18 cellular contexts compared by ENCODE assay signal in the genomic region with DNA sequence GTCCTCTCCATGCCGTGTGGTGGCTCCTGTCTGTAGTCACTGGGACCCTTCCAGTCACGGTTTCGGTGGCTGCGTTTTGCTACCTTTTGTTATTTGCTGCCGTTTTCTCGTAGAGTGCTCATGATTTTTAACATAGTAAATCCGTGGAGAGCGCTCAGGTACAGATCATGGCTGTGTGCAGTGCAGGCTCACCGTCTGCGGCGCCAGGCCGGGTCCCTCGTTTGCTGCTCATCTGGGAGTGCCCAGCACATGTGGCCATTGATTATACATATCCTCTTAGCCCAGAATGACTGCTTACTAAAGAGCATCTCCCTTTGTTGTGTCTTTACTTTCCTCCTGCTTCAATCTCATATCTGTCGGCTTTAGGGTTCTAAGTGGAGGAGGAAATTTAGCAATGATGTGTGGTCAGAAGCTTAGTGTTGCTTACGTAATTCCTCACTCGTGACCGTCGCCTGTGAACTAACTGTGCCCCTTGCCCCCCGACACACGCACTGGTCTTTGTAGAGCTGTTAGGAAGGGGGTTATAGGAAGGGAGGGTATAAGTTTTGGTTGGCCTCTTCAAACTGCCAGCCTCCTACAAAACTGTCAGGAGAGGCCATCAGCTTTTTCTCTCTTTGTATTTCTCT. TPM values are rescaled to one million over a fixed set of nuclear protein-coding genes. Genes with fewer than 3 reads are reported as not detected.
DNase-seq lines count a peak whose midpoint lies in the region; ATAC-seq, FAIRE-seq and TF ChIP-seq lines count a peak whose summit lies in the region.
"Had no signal": no experiment of that assay in that cellular context is flagged by ENCODE, and none has a peak within 500 bp of the region (broad histone marks: within the 10 kb centered on the region; RNA-seq: fewer than 3 reads in every experiment).

No MANE protein-coding gene starts in this region.

- peak in 1 of 4 donors; percentile 70 for TF ChIP-seq EP300 in upper lobe of left lung (IDR thresholded peaks at IDR 0.05)
- no peak for TF ChIP-seq EP300 in sigmoid colon (IDR thresholded peaks at IDR 0.05)

- H3K27ac ChIP-seq in mesenchymal stem cell (ENCODE audit: low read length, poor library complexity, severe bottlenecking) (peak overlapping the region; percentile 76), upper lobe of left lung (peak overlapping the region; percentile 54 to 78 (median 62)), sigmoid colon (no peak overlapping the region)
- H3K27ac ChIP-seq: SK-N-MC had no signal

- H3K23ac ChIP-seq in mesenchymal stem cell (ENCODE audit: low read length in 2 of 2): no peak overlapping the region

- H2BK15ac ChIP-seq in mesenchymal stem cell (ENCODE audit: low read depth, poor library complexity, severe bottlenecking): no peak overlapping the region

- no peak overlapping the region for H2BK120ac ChIP-seq in mesenchymal stem cell (ENCODE audit: low read depth, low read length)

- no peak for FAIRE-seq in bronchial epithelial cell (lab: Jason Lieb, UNC)
- FAIRE-seq: urothelium cell line had no signal

- peaks cover 33% of the 10 kb centered on the region for H3K79me1 ChIP-seq in mesenchymal stem cell (replicated peaks; ENCODE audit: low read length, poor library complexity, severe bottlenecking)

- peaks cover 22% of the 10 kb centered on the region for H3K4me1 ChIP-seq in mesenchymal stem cell (ENCODE audit: control insufficient read depth, insufficient read depth, low read depth, low read length)
- peaks cover 0 to 7% (median 5%) of the 10 kb centered on the region in 4 donors for H3K4me1 ChIP-seq in upper lobe of left lung
- H3K4me1 ChIP-seq in sigmoid colon: no peaks in the 10 kb centered on the region

- DNase-seq in Right ventricle myocardium superior (peak; percentile 31), cardiac septum (ENCODE audit: low spot score) (no peak), bronchial epithelial cell (ENCODE audit: low read depth) (peak; percentile 4), mesenchymal stem cell (peak; percentile 87), upper lobe of left lung (peak; percentile 66), sigmoid colon (no peak), DMS 273 treated with DMSO at 0.1 percent for 48 hours (lab: John Stamatoyannopoulos, UW) (no peak)
- DNase-seq: activated CD4-positive, CD25-positive, alpha-beta regulatory T cell; GOT3; heart right ventricle; NCI-H1417 treated with DMSO at 0.1 percent for 48 hours; NCI-H748 treated with DMSO at 0.1 percent for 48 hours; stimulated activated CD4-positive, alpha-beta T cell treated with anti-CD3 and anti-CD28 coated beads, Interleukin-12 subunit alpha, Interleukin-12 subunit beta, amount 100 ng/mL, for 4 hours had no signal

- intact Hi-C loops in Right ventricle myocardium superior (cut with DNase I) (no loop called here), cardiac septum (cut with DNase I) (no loop called here), sigmoid colon (cut with DNase I) (no loop called here)

- H2AK5ac ChIP-seq in mesenchymal stem cell (ENCODE audit: low read length, severe bottlenecking): peak overlapping the region; percentile 79

- H3K14ac ChIP-seq in mesenchymal stem cell (ENCODE audit: low read length in 2 of 2): peak overlapping the region in 1 of 2 experiments; percentile 64

- peaks cover 11% of the 10 kb centered on the region for H3K36me3 ChIP-seq in bronchial epithelial cell (ENCODE audit: control insufficient read depth, insufficient read depth, low read length)
- H3K36me3 ChIP-seq in mesenchymal stem cell (ENCODE audit: control insufficient read depth in 1 of 2, insufficient read depth in 2 of 2, low read depth in 1 of 2, low read length in 2 of 2): peaks cover 38 to 47% of the 10 kb centered on the region in 2 experiments
- H3K36me3 ChIP-seq in upper lobe of left lung: peaks cover 0 to 17% (median 9%) of the 10 kb centered on the region in 4 donors
- peaks cover 0 to 3% (median under 1%) of the 10 kb centered on the region in 4 donors for H3K36me3 ChIP-seq in sigmoid colon

- H3K27me3 ChIP-seq in bronchial epithelial cell (ENCODE audit: control insufficient read depth, insufficient read depth, low read length): no peaks in the 10 kb centered on the region
- no peaks in the 10 kb centered on the region for H3K27me3 ChIP-seq in mesenchymal stem cell (ENCODE audit: control insufficient read depth in 1 of 2, insufficient read depth in 1 of 2, low read length in 2 of 2)
- no peaks in the 10 kb centered on the region for H3K27me3 ChIP-seq in upper lobe of left lung
- H3K27me3 ChIP-seq in sigmoid colon: no peaks in the 10 kb centered on the region
- H3K27me3 ChIP-seq: heart right ventricle had no signal

- no peak for ATAC-seq in Right ventricle myocardium superior (ENCODE audit: poor library complexity)
- peak in 1 of 2 donors; percentile 47 for ATAC-seq in upper lobe of left lung (ENCODE audit: low FRiP score in 2 of 2)
- no peak for ATAC-seq in GM21526 (IDR thresholded peaks at IDR 0.05; ENCODE audit: low FRiP score, unreplicated experiment)

- H3K9me3 ChIP-seq in mesenchymal stem cell (ENCODE audit: control insufficient read depth, low read length) (no peaks in the 10 kb centered on the region), upper lobe of left lung (no peaks in the 10 kb centered on the region), sigmoid colon (no peaks in the 10 kb centered on the region)
- H3K9me3 ChIP-seq: heart right ventricle had no signal

- H3K18ac ChIP-seq in mesenchymal stem cell (ENCODE audit: low read depth in 1 of 2, low read length in 2 of 2): no peak overlapping the region

- peak overlapping the region; percentile 12 for H3K4me2 ChIP-seq in mesenchymal stem cell (ENCODE audit: low read length, poor library complexity, severe bottlenecking)

- H4K91ac ChIP-seq in mesenchymal stem cell (ENCODE audit: low read length): no peak overlapping the region

- H2AFZ ChIP-seq in mesenchymal stem cell (ENCODE audit: low read depth, low read length): no peak overlapping the region

- H4K8ac ChIP-seq in mesenchymal stem cell (ENCODE audit: low read length): no peak overlapping the region

- H3K4me3 ChIP-seq in bronchial epithelial cell (ENCODE audit: low read depth, low read length) (no peak overlapping the region), mesenchymal stem cell (ENCODE audit: insufficient read depth in 1 of 2, low read depth in 1 of 2, low read length in 2 of 2) (no peak overlapping the region), upper lobe of left lung (no peak overlapping the region), sigmoid colon (no peak overlapping the region)
- H3K4me3 ChIP-seq: SK-N-MC had no signal

- no peak overlapping the region for H3K9ac ChIP-seq in mesenchymal stem cell (ENCODE audit: low read length)

- no peak overlapping the region for H2BK12ac ChIP-seq in mesenchymal stem cell (ENCODE audit: low read length in 2 of 2)

- H2BK5ac ChIP-seq in mesenchymal stem cell (ENCODE audit: low read depth, low read length, poor library complexity, severe bottlenecking): no peak overlapping the region

- H3K4ac ChIP-seq in mesenchymal stem cell (ENCODE audit: low read depth in 1 of 2, low read length in 2 of 2): peak overlapping the region in 1 of 2 experiments; percentile 8

- TF ChIP-seq CTCF in bronchial epithelial cell (IDR thresholded peaks at IDR 0.05; ENCODE audit: insufficient read depth, low read length, severe bottlenecking) (no peak), upper lobe of left lung (IDR thresholded peaks at IDR 0.05) (no peak), sigmoid colon (IDR thresholded peaks at IDR 0.05) (no peak)

- WGBS in mesenchymal stem cell: 84% methylated on average over 18 of the region's 20 CpGs
- WGBS in upper lobe of left lung, 2 donors: 81 to 82% methylated on average over 20 of the region's 20 CpGs
- WGBS in sigmoid colon, 2 donors: 88 to 92% methylated on average over 20 of the region's 20 CpGs

- TF ChIP-seq POLR2A in upper lobe of left lung (IDR thresholded peaks at IDR 0.05): peak in 1 of 4 donors; percentile 65
- no peak for TF ChIP-seq POLR2A in sigmoid colon (IDR thresholded peaks at IDR 0.05)

RNA-seq across cellular contexts. Expression of a gene that starts 31.8 kb away (rescaled TPM):
- 42.1 TPM for total RNA-seq in Right ventricle myocardium superior
- total RNA-seq in cardiac septum: 38.8 TPM
- total RNA-seq in bronchial epithelial cell: 32.6 and 35.8 TPM in 2 replicates
- polyA plus RNA-seq in mesenchymal stem cell (2013, experiment 1 of 2): 60.2 TPM
- 62.5 TPM for polyA plus RNA-seq in mesenchymal stem cell (2013, experiment 2 of 2)
- 10 to 100 TPM; 23.2 to 45.2 (median 37.9) TPM for total RNA-seq in upper lobe of left lung
- total RNA-seq in sigmoid colon: 10 to 100 TPM; 26.5 to 46.0 (median 33.8) TPM
- polyA plus RNA-seq in sigmoid colon: 10 to 100 TPM; 40.2 to 57.1 (median 54.6) TPM

RNA-seq across cellular contexts. Expression of a gene that starts 41.6 kb away (rescaled TPM):
- total RNA-seq in Right ventricle myocardium superior: not detected
- not detected for total RNA-seq in cardiac septum
- total RNA-seq in bronchial epithelial cell: not detected in 2 replicates
- not detected for polyA plus RNA-seq in mesenchymal stem cell (2013, experiment 1 of 2)
- polyA plus RNA-seq in mesenchymal stem cell (2013, experiment 2 of 2): not detected
- not detected for total RNA-seq in upper lobe of left lung
- total RNA-seq in sigmoid colon: not detected
- not detected for polyA plus RNA-seq in sigmoid colon
- total RNA-seq: A673, heart right ventricle, HT1080 had no signal

RNA-seq across cellular contexts. Expression of a gene that starts 50.6 kb away (rescaled TPM):
- total RNA-seq in Right ventricle myocardium superior (0.13 TPM), cardiac septum (0.48 TPM), bronchial epithelial cell (not detected in 2 replicates), upper lobe of left lung (1 to 10 TPM in 1 of 6 donors, under 1 TPM in 1, not detected in 4; 0.15 to 5.2 TPM), sigmoid colon (under 1 TPM in 1 of 4 donors, not detected in 3; 0.28 TPM)
- not detected for polyA plus RNA-seq in mesenchymal stem cell (2013, experiment 1 of 2)
- polyA plus RNA-seq in mesenchymal stem cell (2013, experiment 2 of 2): not detected
- under 1 TPM in 1 of 3 donors, not detected in 2; 0.10 TPM for polyA plus RNA-seq in sigmoid colon
- total RNA-seq: A673, HT1080 had no signal

Comparison
In these comparisons a context has a peak if more than half of its experiments do, and no peak if none do; other contexts are left out.
1. DNase-seq: peak in Right ventricle myocardium superior (single experiment), bronchial epithelial cell (single experiment), mesenchymal stem cell (single experiment) and upper lobe of left lung (2 of 2); none in cardiac septum (single experiment), sigmoid colon (single experiment) and DMS 273 treated with DMSO at 0.1 percent for 48 hours (single experiment).
2. H3K27ac ChIP-seq: peak in mesenchymal stem cell (single experiment) and upper lobe of left lung (4 of 4); none in sigmoid colon (0 of 4).